In the genomic region with DNA sequence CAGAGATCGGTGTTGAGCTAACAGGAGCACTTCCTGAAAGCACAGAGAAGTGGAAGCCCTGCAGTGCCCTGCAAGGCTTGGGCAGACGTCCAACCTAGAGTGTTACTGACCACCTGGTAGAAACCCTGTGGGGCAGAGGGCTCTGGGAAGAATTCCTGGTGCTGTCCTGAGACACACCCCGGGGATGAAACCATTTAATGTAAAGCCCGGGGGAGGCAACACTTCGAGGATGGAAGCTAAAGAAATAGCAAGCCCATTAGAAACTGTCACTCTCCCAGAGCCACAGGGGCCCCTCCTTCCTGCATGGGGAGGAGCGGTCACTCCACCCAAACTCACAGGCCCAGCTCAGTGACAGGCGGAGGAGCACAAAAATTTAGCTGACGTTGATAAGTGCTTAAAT, we compare ENCODE assay signal across 1 cellular context.
TF ChIP-seq lines count a peak whose summit lies in the region.

No MANE protein-coding gene starts in this region.

TF ChIP-seq in HEK293, 187 proteins besides CTCF, POLR2A, EP300 and RAD21 (continued from another document and continues in another):
- TF ChIP-seq, protein P1, sequence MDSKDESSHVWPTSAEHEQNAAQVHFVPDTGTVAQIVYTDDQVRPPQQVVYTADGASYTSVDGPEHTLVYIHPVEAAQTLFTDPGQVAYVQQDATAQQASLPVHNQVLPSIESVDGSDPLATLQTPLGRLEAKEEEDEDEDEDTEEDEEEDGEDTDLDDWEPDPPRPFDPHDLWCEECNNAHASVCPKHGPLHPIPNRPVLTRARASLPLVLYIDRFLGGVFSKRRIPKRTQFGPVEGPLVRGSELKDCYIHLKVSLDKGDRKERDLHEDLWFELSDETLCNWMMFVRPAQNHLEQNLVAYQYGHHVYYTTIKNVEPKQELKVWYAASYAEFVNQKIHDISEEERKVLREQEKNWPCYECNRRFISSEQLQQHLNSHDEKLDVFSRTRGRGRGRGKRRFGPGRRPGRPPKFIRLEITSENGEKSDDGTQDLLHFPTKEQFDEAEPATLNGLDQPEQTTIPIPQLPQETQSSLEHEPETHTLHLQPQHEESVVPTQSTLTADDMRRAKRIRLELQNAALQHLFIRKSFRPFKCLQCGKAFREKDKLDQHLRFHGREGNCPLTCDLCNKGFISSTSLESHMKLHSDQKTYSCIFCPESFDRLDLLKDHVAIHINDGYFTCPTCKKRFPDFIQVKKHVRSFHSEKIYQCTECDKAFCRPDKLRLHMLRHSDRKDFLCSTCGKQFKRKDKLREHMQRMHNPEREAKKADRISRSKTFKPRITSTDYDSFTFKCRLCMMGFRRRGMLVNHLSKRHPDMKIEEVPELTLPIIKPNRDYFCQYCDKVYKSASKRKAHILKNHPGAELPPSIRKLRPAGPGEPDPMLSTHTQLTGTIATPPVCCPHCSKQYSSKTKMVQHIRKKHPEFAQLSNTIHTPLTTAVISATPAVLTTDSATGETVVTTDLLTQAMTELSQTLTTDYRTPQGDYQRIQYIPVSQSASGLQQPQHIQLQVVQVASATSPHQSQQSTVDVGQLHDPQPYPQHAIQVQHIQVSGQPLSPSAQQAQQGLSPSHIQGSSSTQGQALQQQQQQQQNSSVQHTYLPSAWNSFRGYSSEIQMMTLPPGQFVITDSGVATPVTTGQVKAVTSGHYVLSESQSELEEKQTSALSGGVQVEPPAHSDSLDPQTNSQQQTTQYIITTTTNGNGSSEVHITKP (tag by site-specific recombination; IDR thresholded peaks at IDR 0.05): peak; percentile 72
- no peak for TF ChIP-seq ZNF138 (tag by site-specific recombination; IDR thresholded peaks at IDR 0.05; ENCODE audit: borderline replicate concordance)
- TF ChIP-seq, protein P2, sequence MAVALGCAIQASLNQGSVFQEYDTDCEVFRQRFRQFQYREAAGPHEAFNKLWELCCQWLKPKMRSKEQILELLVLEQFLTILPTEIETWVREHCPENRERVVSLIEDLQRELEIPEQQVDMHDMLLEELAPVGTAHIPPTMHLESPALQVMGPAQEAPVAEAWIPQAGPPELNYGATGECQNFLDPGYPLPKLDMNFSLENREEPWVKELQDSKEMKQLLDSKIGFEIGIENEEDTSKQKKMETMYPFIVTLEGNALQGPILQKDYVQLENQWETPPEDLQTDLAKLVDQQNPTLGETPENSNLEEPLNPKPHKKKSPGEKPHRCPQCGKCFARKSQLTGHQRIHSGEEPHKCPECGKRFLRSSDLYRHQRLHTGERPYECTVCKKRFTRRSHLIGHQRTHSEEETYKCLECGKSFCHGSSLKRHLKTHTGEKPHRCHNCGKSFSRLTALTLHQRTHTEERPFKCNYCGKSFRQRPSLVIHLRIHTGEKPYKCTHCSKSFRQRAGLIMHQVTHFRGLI (tag by site-specific recombination; IDR thresholded peaks at IDR 0.05): no peak
- no peak for TF ChIP-seq ZNF202 (tag by site-specific recombination; IDR thresholded peaks at IDR 0.05; ENCODE audit: borderline replicate concordance)
- no peak for TF ChIP-seq ZBTB1 (tag by site-specific recombination; IDR thresholded peaks at IDR 0.05)
- no peak for TF ChIP-seq ZNF624 (tag by site-specific recombination; IDR thresholded peaks at IDR 0.05)
- no peak for TF ChIP-seq ZNF16 (tag by site-specific recombination; IDR thresholded peaks at IDR 0.05; ENCODE audit: low read depth)
- no peak for TF ChIP-seq PRDM1 (tag by site-specific recombination; IDR thresholded peaks at IDR 0.05)
- no peak for TF ChIP-seq HOXD13 (CRISPR knock-in tag; IDR thresholded peaks at IDR 0.05; ENCODE audit: borderline replicate concordance)
- no peak for TF ChIP-seq ZNF112 (tag by site-specific recombination; IDR thresholded peaks at IDR 0.05)
- TF ChIP-seq, protein P3, sequence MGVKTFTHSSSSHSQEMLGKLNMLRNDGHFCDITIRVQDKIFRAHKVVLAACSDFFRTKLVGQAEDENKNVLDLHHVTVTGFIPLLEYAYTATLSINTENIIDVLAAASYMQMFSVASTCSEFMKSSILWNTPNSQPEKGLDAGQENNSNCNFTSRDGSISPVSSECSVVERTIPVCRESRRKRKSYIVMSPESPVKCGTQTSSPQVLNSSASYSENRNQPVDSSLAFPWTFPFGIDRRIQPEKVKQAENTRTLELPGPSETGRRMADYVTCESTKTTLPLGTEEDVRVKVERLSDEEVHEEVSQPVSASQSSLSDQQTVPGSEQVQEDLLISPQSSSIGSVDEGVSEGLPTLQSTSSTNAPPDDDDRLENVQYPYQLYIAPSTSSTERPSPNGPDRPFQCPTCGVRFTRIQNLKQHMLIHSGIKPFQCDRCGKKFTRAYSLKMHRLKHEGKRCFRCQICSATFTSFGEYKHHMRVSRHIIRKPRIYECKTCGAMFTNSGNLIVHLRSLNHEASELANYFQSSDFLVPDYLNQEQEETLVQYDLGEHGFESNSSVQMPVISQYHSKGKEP (tag by site-specific recombination; IDR thresholded peaks at IDR 0.05): no peak
- TF ChIP-seq, protein P4, sequence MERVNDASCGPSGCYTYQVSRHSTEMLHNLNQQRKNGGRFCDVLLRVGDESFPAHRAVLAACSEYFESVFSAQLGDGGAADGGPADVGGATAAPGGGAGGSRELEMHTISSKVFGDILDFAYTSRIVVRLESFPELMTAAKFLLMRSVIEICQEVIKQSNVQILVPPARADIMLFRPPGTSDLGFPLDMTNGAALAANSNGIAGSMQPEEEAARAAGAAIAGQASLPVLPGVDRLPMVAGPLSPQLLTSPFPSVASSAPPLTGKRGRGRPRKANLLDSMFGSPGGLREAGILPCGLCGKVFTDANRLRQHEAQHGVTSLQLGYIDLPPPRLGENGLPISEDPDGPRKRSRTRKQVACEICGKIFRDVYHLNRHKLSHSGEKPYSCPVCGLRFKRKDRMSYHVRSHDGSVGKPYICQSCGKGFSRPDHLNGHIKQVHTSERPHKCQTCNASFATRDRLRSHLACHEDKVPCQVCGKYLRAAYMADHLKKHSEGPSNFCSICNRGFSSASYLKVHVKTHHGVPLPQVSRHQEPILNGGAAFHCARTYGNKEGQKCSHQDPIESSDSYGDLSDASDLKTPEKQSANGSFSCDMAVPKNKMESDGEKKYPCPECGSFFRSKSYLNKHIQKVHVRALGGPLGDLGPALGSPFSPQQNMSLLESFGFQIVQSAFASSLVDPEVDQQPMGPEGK (tag by site-specific recombination; IDR thresholded peaks at IDR 0.05): no peak
- TF ChIP-seq, protein P5, sequence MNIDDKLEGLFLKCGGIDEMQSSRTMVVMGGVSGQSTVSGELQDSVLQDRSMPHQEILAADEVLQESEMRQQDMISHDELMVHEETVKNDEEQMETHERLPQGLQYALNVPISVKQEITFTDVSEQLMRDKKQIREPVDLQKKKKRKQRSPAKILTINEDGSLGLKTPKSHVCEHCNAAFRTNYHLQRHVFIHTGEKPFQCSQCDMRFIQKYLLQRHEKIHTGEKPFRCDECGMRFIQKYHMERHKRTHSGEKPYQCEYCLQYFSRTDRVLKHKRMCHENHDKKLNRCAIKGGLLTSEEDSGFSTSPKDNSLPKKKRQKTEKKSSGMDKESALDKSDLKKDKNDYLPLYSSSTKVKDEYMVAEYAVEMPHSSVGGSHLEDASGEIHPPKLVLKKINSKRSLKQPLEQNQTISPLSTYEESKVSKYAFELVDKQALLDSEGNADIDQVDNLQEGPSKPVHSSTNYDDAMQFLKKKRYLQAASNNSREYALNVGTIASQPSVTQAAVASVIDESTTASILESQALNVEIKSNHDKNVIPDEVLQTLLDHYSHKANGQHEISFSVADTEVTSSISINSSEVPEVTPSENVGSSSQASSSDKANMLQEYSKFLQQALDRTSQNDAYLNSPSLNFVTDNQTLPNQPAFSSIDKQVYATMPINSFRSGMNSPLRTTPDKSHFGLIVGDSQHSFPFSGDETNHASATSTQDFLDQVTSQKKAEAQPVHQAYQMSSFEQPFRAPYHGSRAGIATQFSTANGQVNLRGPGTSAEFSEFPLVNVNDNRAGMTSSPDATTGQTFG (tag by site-specific recombination; IDR thresholded peaks at IDR 0.05; ENCODE audit: borderline replicate concordance): no peak
- no peak for TF ChIP-seq OSR2 (tag by site-specific recombination; IDR thresholded peaks at IDR 0.05)
- TF ChIP-seq ZIC2 (tag by site-specific recombination; IDR thresholded peaks at IDR 0.05): peak; percentile 74
- TF ChIP-seq, protein P6, sequence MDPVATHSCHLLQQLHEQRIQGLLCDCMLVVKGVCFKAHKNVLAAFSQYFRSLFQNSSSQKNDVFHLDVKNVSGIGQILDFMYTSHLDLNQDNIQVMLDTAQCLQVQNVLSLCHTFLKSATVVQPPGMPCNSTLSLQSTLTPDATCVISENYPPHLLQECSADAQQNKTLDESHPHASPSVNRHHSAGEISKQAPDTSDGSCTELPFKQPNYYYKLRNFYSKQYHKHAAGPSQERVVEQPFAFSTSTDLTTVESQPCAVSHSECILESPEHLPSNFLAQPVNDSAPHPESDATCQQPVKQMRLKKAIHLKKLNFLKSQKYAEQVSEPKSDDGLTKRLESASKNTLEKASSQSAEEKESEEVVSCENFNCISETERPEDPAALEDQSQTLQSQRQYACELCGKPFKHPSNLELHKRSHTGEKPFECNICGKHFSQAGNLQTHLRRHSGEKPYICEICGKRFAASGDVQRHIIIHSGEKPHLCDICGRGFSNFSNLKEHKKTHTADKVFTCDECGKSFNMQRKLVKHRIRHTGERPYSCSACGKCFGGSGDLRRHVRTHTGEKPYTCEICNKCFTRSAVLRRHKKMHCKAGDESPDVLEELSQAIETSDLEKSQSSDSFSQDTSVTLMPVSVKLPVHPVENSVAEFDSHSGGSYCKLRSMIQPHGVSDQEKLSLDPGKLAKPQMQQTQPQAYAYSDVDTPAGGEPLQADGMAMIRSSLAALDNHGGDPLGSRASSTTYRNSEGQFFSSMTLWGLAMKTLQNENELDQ (tag by site-specific recombination; IDR thresholded peaks at IDR 0.05; ENCODE audit: low read depth): no peak
- TF ChIP-seq ZNF792 (tag by site-specific recombination; IDR thresholded peaks at IDR 0.05): no peak
- TF ChIP-seq, protein P7, sequence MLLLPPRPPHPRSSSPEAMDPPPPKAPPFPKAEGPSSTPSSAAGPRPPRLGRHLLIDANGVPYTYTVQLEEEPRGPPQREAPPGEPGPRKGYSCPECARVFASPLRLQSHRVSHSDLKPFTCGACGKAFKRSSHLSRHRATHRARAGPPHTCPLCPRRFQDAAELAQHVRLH (tag by site-specific recombination; IDR thresholded peaks at IDR 0.05): no peak
- TF ChIP-seq ZNF2 (tag by site-specific recombination; IDR thresholded peaks at IDR 0.05): no peak
- TF ChIP-seq, protein P8, sequence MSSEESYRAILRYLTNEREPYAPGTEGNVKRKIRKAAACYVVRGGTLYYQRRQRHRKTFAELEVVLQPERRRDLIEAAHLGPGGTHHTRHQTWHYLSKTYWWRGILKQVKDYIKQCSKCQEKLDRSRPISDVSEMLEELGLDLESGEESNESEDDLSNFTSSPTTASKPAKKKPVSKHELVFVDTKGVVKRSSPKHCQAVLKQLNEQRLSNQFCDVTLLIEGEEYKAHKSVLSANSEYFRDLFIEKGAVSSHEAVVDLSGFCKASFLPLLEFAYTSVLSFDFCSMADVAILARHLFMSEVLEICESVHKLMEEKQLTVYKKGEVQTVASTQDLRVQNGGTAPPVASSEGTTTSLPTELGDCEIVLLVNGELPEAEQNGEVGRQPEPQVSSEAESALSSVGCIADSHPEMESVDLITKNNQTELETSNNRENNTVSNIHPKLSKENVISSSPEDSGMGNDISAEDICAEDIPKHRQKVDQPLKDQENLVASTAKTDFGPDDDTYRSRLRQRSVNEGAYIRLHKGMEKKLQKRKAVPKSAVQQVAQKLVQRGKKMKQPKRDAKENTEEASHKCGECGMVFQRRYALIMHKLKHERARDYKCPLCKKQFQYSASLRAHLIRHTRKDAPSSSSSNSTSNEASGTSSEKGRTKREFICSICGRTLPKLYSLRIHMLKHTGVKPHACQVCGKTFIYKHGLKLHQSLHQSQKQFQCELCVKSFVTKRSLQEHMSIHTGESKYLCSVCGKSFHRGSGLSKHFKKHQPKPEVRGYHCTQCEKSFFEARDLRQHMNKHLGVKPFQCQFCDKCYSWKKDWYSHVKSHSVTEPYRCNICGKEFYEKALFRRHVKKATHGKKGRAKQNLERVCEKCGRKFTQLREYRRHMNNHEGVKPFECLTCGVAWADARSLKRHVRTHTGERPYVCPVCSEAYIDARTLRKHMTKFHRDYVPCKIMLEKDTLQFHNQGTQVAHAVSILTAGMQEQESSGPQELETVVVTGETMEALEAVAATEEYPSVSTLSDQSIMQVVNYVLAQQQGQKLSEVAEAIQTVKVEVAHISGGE (tag by site-specific recombination; conservative IDR thresholded peaks at IDR 0.05; ENCODE audit: low read depth): no peak
- TF ChIP-seq ZNF555 (tag by site-specific recombination; conservative IDR thresholded peaks at IDR 0.05): no peak
- no peak for TF ChIP-seq KLF7 (tag by site-specific recombination; IDR thresholded peaks at IDR 0.05; ENCODE audit: borderline replicate concordance)
- TF ChIP-seq, protein P9, sequence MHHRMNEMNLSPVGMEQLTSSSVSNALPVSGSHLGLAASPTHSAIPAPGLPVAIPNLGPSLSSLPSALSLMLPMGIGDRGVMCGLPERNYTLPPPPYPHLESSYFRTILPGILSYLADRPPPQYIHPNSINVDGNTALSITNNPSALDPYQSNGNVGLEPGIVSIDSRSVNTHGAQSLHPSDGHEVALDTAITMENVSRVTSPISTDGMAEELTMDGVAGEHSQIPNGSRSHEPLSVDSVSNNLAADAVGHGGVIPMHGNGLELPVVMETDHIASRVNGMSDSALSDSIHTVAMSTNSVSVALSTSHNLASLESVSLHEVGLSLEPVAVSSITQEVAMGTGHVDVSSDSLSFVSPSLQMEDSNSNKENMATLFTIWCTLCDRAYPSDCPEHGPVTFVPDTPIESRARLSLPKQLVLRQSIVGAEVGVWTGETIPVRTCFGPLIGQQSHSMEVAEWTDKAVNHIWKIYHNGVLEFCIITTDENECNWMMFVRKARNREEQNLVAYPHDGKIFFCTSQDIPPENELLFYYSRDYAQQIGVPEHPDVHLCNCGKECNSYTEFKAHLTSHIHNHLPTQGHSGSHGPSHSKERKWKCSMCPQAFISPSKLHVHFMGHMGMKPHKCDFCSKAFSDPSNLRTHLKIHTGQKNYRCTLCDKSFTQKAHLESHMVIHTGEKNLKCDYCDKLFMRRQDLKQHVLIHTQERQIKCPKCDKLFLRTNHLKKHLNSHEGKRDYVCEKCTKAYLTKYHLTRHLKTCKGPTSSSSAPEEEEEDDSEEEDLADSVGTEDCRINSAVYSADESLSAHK (tag by site-specific recombination; IDR thresholded peaks at IDR 0.05): peak; percentile 65; the same call in 1 of the 2 replicates
- no peak for TF ChIP-seq ZNF777 (tag by site-specific recombination; IDR thresholded peaks at IDR 0.05; ENCODE audit: borderline replicate concordance)
- TF ChIP-seq, protein P10, sequence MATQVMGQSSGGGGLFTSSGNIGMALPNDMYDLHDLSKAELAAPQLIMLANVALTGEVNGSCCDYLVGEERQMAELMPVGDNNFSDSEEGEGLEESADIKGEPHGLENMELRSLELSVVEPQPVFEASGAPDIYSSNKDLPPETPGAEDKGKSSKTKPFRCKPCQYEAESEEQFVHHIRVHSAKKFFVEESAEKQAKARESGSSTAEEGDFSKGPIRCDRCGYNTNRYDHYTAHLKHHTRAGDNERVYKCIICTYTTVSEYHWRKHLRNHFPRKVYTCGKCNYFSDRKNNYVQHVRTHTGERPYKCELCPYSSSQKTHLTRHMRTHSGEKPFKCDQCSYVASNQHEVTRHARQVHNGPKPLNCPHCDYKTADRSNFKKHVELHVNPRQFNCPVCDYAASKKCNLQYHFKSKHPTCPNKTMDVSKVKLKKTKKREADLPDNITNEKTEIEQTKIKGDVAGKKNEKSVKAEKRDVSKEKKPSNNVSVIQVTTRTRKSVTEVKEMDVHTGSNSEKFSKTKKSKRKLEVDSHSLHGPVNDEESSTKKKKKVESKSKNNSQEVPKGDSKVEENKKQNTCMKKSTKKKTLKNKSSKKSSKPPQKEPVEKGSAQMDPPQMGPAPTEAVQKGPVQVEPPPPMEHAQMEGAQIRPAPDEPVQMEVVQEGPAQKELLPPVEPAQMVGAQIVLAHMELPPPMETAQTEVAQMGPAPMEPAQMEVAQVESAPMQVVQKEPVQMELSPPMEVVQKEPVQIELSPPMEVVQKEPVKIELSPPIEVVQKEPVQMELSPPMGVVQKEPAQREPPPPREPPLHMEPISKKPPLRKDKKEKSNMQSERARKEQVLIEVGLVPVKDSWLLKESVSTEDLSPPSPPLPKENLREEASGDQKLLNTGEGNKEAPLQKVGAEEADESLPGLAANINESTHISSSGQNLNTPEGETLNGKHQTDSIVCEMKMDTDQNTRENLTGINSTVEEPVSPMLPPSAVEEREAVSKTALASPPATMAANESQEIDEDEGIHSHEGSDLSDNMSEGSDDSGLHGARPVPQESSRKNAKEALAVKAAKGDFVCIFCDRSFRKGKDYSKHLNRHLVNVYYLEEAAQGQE (tag by site-specific recombination; IDR thresholded peaks at IDR 0.05): no peak
